In genomic region chr17:3635474-3636153, GRCh38 we compare ENCODE assay signal across 1 cellular context.
TF ChIP-seq lines count a peak whose summit lies in the region.

No MANE protein-coding gene starts in this region.

TF ChIP-seq in GM23338, 12 proteins besides CTCF, POLR2A, EP300 and RAD21 (continued from another document):
- no peak for TF ChIP-seq REST (IDR thresholded peaks at IDR 0.05; ENCODE audit: unreplicated experiment)
- no peak for TF ChIP-seq ZNF114 (CRISPR knock-in tag; IDR thresholded peaks at IDR 0.05)
- TF ChIP-seq EZH2phosphoT487 (IDR thresholded peaks at IDR 0.05; ENCODE audit: unreplicated experiment), result no peak
- no peak for TF ChIP-seq CREB1 (CRISPR knock-in tag; IDR thresholded peaks at IDR 0.05; ENCODE audit: low read depth)
- TF ChIP-seq ZNF462 (CRISPR knock-in tag; IDR thresholded peaks at IDR 0.05), result no peak
